ENCODE assay signal across 1 cellular context in the genomic region with DNA sequence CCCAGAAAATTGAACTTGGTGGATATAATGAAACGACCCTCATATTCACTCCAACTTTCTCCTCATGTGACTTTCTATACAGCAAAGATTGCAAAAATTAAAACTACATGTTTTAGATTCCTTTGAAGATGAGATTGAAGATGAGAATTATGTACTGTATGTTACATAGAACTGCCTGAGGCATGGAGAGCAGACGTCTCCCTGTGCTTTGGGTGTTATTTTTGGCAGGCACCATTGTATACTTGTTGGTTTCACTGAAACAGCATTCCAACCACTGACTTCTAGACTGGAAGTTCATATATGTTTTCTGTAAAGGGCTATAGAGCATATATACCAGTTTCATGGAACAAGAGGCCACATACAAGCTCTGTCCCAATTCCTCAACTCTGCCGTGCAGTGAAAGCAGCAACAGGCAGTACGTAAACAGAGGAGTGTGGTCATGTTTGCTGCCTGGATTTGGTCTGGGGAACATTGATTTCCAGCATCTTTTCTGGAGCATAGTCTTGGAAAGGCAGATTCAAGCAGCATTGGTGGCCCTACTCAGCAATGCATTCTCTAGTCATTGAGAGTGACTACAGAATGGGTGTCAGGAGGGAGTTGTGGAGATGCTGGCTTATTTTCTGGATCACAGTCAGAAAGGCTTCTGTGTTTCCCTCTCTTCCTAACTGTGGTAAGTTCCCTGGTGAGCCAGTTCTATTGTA.
TF ChIP-seq lines count a peak whose summit lies in the region.

No MANE protein-coding gene starts in this region.

TF ChIP-seq in GM23338, 12 proteins besides CTCF, POLR2A, EP300 and RAD21 (continued from another document):
- TF ChIP-seq, protein P1, sequence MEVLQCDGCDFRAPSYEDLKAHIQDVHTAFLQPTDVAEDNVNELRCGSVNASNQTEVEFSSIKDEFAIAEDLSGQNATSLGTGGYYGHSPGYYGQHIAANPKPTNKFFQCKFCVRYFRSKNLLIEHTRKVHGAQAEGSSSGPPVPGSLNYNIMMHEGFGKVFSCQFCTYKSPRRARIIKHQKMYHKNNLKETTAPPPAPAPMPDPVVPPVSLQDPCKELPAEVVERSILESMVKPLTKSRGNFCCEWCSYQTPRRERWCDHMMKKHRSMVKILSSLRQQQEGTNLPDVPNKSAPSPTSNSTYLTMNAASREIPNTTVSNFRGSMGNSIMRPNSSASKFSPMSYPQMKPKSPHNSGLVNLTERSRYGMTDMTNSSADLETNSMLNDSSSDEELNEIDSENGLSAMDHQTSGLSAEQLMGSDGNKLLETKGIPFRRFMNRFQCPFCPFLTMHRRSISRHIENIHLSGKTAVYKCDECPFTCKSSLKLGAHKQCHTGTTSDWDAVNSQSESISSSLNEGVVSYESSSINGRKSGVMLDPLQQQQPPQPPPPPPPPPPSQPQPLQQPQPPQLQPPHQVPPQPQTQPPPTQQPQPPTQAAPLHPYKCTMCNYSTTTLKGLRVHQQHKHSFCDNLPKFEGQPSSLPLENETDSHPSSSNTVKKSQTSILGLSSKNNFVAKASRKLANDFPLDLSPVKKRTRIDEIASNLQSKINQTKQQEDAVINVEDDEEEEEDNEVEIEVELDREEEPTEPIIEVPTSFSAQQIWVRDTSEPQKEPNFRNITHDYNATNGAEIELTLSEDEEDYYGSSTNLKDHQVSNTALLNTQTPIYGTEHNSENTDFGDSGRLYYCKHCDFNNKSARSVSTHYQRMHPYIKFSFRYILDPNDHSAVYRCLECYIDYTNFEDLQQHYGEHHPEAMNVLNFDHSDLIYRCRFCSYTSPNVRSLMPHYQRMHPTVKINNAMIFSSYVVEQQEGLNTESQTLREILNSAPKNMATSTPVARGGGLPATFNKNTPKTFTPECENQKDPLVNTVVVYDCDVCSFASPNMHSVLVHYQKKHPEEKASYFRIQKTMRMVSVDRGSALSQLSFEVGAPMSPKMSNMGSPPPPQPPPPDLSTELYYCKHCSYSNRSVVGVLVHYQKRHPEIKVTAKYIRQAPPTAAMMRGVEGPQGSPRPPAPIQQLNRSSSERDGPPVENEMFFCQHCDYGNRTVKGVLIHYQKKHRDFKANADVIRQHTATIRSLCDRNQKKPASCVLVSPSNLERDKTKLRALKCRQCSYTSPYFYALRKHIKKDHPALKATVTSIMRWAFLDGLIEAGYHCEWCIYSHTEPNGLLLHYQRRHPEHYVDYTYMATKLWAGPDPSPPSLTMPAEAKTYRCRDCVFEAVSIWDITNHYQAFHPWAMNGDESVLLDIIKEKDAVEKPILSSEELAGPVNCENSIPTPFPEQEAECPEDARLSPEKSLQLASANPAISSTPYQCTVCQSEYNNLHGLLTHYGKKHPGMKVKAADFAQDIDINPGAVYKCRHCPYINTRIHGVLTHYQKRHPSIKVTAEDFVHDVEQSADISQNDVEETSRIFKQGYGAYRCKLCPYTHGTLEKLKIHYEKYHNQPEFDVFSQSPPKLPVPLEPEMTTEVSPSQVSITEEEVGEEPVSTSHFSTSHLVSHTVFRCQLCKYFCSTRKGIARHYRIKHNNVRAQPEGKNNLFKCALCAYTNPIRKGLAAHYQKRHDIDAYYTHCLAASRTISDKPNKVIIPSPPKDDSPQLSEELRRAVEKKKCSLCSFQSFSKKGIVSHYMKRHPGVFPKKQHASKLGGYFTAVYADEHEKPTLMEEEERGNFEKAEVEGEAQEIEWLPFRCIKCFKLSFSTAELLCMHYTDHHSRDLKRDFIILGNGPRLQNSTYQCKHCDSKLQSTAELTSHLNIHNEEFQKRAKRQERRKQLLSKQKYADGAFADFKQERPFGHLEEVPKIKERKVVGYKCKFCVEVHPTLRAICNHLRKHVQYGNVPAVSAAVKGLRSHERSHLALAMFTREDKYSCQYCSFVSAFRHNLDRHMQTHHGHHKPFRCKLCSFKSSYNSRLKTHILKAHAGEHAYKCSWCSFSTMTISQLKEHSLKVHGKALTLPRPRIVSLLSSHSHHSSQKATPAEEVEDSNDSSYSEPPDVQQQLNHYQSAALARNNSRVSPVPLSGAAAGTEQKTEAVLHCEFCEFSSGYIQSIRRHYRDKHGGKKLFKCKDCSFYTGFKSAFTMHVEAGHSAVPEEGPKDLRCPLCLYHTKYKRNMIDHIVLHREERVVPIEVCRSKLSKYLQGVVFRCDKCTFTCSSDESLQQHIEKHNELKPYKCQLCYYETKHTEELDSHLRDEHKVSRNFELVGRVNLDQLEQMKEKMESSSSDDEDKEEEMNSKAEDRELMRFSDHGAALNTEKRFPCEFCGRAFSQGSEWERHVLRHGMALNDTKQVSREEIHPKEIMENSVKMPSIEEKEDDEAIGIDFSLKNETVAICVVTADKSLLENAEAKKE (CRISPR knock-in tag; IDR thresholded peaks at IDR 0.05): no peak
- TF ChIP-seq POLR2AphosphoS5 (IDR thresholded peaks at IDR 0.05; ENCODE audit: low read depth): no peak
- TF ChIP-seq STAT1 (IDR thresholded peaks at IDR 0.05; ENCODE audit: unreplicated experiment): no peak
- TF ChIP-seq CREB1 (CRISPR knock-in tag; IDR thresholded peaks at IDR 0.05; ENCODE audit: low read depth): no peak
